Comparison of ENCODE assay signal across 9 cellular contexts in the genomic region with DNA sequence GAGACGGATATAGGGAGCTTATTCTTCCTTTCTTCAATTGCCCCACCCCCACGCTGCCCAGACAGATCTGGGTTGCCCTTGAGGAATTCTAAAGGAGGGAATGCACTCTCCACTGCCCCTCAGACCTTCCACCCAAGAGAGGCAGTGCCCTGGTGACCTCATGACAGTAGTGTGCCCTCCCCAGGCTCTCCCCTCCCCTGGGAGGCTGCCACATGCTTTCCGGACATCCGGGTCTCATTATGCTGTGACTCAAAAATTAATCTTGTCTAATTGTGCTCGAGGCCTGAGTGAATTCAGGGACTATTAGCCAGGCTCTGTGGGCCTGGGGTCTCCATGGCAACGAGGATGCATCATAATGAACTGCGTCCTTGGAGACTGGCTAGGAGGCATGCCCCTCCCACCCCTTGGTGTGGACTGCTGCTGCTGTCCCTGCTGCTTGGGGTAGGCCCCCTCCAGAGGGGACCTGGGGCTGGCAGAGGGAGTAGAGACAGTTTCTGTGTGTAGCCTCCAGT. TPM values are rescaled to one million over a fixed set of nuclear protein-coding genes. Genes with fewer than 3 reads are reported as not detected.
DNase-seq lines count a peak whose midpoint lies in the region; ATAC-seq and TF ChIP-seq lines count a peak whose summit lies in the region.
"Had no signal": no experiment of that assay in that cellular context is flagged by ENCODE, and none has a peak within 500 bp of the region (broad histone marks: within the 10 kb centered on the region; RNA-seq: fewer than 3 reads in every experiment).

No MANE protein-coding gene starts in this region.

- no peaks in the 10 kb centered on the region for H3K9me3 Mint-ChIP-seq in activated T-cell treated with anti-CD3 and anti-CD28 coated beads, Interleukin-2, amount 50 U/mL, for 4 hours
- H3K9me3 Mint-ChIP-seq: naive thymus-derived CD4-positive, alpha-beta T cell had no signal

- POLR2A ChIA-PET in PC-9 (lab: Charles Lee; ENCODE audit: unreplicated experiment): no interaction called here

- BruUV-seq in PC-9 (replicated peaks; lab: Mats Ljungman, UMichigan): no TSS peak

- CTCF ChIA-PET in PC-9 (lab: Charles Lee): no interaction called here

- no peaks in the 10 kb centered on the region for H3K36me3 Mint-ChIP-seq in activated T-cell treated with anti-CD3 and anti-CD28 coated beads, Interleukin-2, amount 50 U/mL, for 4 hours (ENCODE audit: insufficient read depth)
- H3K36me3 Mint-ChIP-seq: naive thymus-derived CD4-positive, alpha-beta T cell had no signal

- H3K27me3 ChIP-seq in PC-9 (ENCODE audit: insufficient read depth, low read depth): no peaks in the 10 kb centered on the region

- H3K9me3 ChIP-seq in PC-9 (ENCODE audit: insufficient read depth, low read depth): no peaks in the 10 kb centered on the region

- no peak overlapping the region for H3K4me3 Mint-ChIP-seq in activated T-cell treated with anti-CD3 and anti-CD28 coated beads, Interleukin-2, amount 50 U/mL, for 4 hours

- H3K4me2 ChIP-seq in PC-9: no peak overlapping the region

- no peaks in the 10 kb centered on the region for H3K36me3 ChIP-seq in PC-9 (ENCODE audit: low read depth)

- no peaks in the 10 kb centered on the region for H3K4me1 Mint-ChIP-seq in activated T-cell treated with anti-CD3 and anti-CD28 coated beads, Interleukin-2, amount 50 U/mL, for 4 hours (ENCODE audit: low read depth)

- no peak overlapping the region for H3K4me3 ChIP-seq in cardiac fibroblast (replicated peaks in 1 of 2; ENCODE audit: low read depth in 2 of 2, low read length in 2 of 2)
- H3K4me3 ChIP-seq in PC-9: no peak overlapping the region

- peak in 9 of 14 donors; percentile 46 to 88 (median 59) for DNase-seq in C1 segment of cervical spinal cord (lab: John Stamatoyannopoulos, UW)
- DNase-seq in NCI-H1417 (lab: John Stamatoyannopoulos, UW): peak in 2 of 3 experiments; percentile 95 to 99
- DNase-seq in cardiac fibroblast (ENCODE audit: low read depth in 2 of 2): peak; percentile 72 to 81
- peak; percentile 31 for DNase-seq in myocyte (ENCODE audit: low read depth)
- DNase-seq in inferior parietal cortex (ENCODE audit: extremely low spot score): no peak
- DNase-seq in activated T-cell treated with anti-CD3 and anti-CD28 coated beads, Interleukin-2, amount 50 U/mL, for 4 hours: no peak
- no peak for DNase-seq in PC-9
- DNase-seq: naive thymus-derived CD4-positive, alpha-beta T cell had no signal

- TF ChIP-seq CTCF in cardiac fibroblast (IDR thresholded peaks at IDR 0.05; ENCODE audit: low read depth, low read length) (no peak), PC-9 (conservative IDR thresholded peaks at IDR 0.05) (no peak)

- intact Hi-C loops in PC-9 (cut with micrococcal nuclease; ENCODE audit: unreplicated experiment): no loop called here

- no peak for ATAC-seq in activated T-cell treated with anti-CD3 and anti-CD28 coated beads, Interleukin-2, amount 50 U/mL, for 4 hours
- no peak for ATAC-seq in GM19023 (IDR thresholded peaks at IDR 0.05; ENCODE audit: unreplicated experiment)
- ATAC-seq: naive thymus-derived CD4-positive, alpha-beta T cell had no signal

- H4K20me1 ChIP-seq in PC-9 (ENCODE audit: insufficient read depth): no peaks in the 10 kb centered on the region

- H3K4me1 ChIP-seq in PC-9 (replicated peaks; ENCODE audit: insufficient read depth): no peaks in the 10 kb centered on the region

- no peak overlapping the region for H2AFZ ChIP-seq in PC-9

- H3K9me2 ChIP-seq in PC-9 (ENCODE audit: insufficient read depth): no peaks in the 10 kb centered on the region

- no peak overlapping the region for H3K27ac ChIP-seq in PC-9

- no peaks in the 10 kb centered on the region for H3K79me2 ChIP-seq in PC-9 (ENCODE audit: low read depth)

- no peaks in the 10 kb centered on the region for H3F3A ChIP-seq in PC-9 (ENCODE audit: insufficient read depth, low read depth)

- H3K27me3 Mint-ChIP-seq in activated T-cell treated with anti-CD3 and anti-CD28 coated beads, Interleukin-2, amount 50 U/mL, for 4 hours (ENCODE audit: low read depth): peaks cover 16% of the 10 kb centered on the region

RNA-seq across cellular contexts. Expression of gene CORO2B, which starts 20.8 kb away (rescaled TPM):
- 1.7 and 3.2 TPM in 2 replicates for total RNA-seq in myocyte
- polyA plus RNA-seq in myocyte (2012): 33.3 TPM
- total RNA-seq in activated T-cell treated with anti-CD3 and anti-CD28 coated beads, Interleukin-2, amount 50 U/mL, for 4 hours: under 1 TPM; 0.08 TPM
- 0.53 and 0.59 TPM in 2 replicates for total RNA-seq in PC-9 (2021)
- polyA plus RNA-seq: naive thymus-derived CD4-positive, alpha-beta T cell had no signal

Comparison
In these comparisons a context has a peak if more than half of its experiments do, and no peak if none do; other contexts are left out.
1. DNase-seq: peak in C1 segment of cervical spinal cord (9 of 14), NCI-H1417 (2 of 3), cardiac fibroblast (2 of 2) and myocyte (single experiment); none in inferior parietal cortex (single experiment), activated T-cell treated with anti-CD3 and anti-CD28 coated beads, Interleukin-2, amount 50 U/mL, for 4 hours (single experiment) and PC-9 (0 of 2).